Comparison of ENCODE assay signal across 8 cellular contexts in genomic region chrX:55160685-55161552, GRCh38. TPM values are rescaled to one million over a fixed set of nuclear protein-coding genes. Genes with fewer than 3 reads are reported as not detected.
DNase-seq lines count a peak whose midpoint lies in the region; ATAC-seq and TF ChIP-seq lines count a peak whose summit lies in the region.

No MANE protein-coding gene starts in this region.

- CTCF ChIA-PET in CD8-positive, alpha-beta memory T cell (lab: Charles Lee), result interaction anchor here (1.0 to 2.0 kb wide), 2 partner anchors 26 to 557 kb away, joined by 3 to 5 read pairs; partner anchors contain the start of gene RRAGB
- CTCF ChIA-PET in activated CD4-positive, alpha-beta memory T cell treated with anti-CD3 and anti-CD28 coated beads for 36 hours (lab: Charles Lee), result interaction anchor here (0.7 to 0.9 kb wide), 2 partner anchors 160 to 1474 kb away, joined by 3 read pairs; partner anchors contain the start of genes APEX2 and HUWE1

- TF ChIP-seq POLR2A in lower leg skin (IDR thresholded peaks at IDR 0.05), result peak in 1 of 2 donors; percentile 20

- H3K27ac Mint-ChIP-seq in CD8-positive, alpha-beta memory T cell, result peak overlapping the region; percentile 89 to 99 (median 98)
- H3K27ac Mint-ChIP-seq in activated CD4-positive, alpha-beta memory T cell treated with anti-CD3 and anti-CD28 coated beads for 36 hours, result peak overlapping the region; percentile 94

- peak overlapping the region; percentile 79 for H3K4me3 ChIP-seq in CD8-positive, alpha-beta memory T cell (ENCODE audit: low read length)
- H3K4me3 ChIP-seq in duodenal mucosa (ENCODE audit: low read depth in 1 of 2, low read length in 2 of 2), result peak overlapping the region; percentile 77 to 83
- H3K4me3 ChIP-seq in lower leg skin (ENCODE audit: low read depth, poor library complexity, severe bottlenecking), result peak overlapping the region; percentile 36

- DNase-seq in CD8-positive, alpha-beta memory T cell, result peak; percentile 83 to 95 (median 90)
- DNase-seq in NCI-H774 (lab: John Stamatoyannopoulos, UW) (peak; percentile 79), lower leg skin (ENCODE audit: low spot score in 2 of 2) (peak; percentile 88 to 97)
- peak; percentile 92 for DNase-seq in activated CD4-positive, alpha-beta memory T cell treated with anti-CD3 and anti-CD28 coated beads for 36 hours
- peak; percentile 77 to 85 for DNase-seq in stimulated activated CD4-positive, alpha-beta T cell treated with anti-CD3 and anti-CD28 coated beads, Interleukin-4, amount 100 ng/mL, for 4 hours

- no peak for TF ChIP-seq CTCF in lower leg skin (IDR thresholded peaks at IDR 0.05)

- intact Hi-C loops in activated CD4-positive, alpha-beta memory T cell treated with anti-CD3 and anti-CD28 coated beads for 36 hours (cut with micrococcal nuclease), result loop anchor here (2.0 to 10.0 kb wide), 6 partner anchors 104 to 976 kb away; partner anchors contain the start of genes FAM120C, GNL3L and MAGED2
- intact Hi-C loops in lower leg skin (cut with DNase I; ENCODE audit: low total_unique reads), result no loop called here

- H3K4me1 Mint-ChIP-seq in CD8-positive, alpha-beta memory T cell, result peaks cover 12 to 23% (median 22%) of the 10 kb centered on the region in 3 donors
- H3K4me1 Mint-ChIP-seq in activated CD4-positive, alpha-beta memory T cell treated with anti-CD3 and anti-CD28 coated beads for 36 hours (ENCODE audit: low read depth), result peaks cover 9% of the 10 kb centered on the region

- no peaks in the 10 kb centered on the region for H3K36me3 ChIP-seq in CD8-positive, alpha-beta memory T cell (ENCODE audit: insufficient read depth, low read length)
- H3K36me3 ChIP-seq in duodenal mucosa (ENCODE audit: control insufficient read depth in 1 of 2, insufficient read depth in 2 of 2, low read length in 2 of 2), result no peaks in the 10 kb centered on the region

- WGBS in lower leg skin, 2 donors, result 0 to 41% methylated on average over 21 to 44 of the region's 63 CpGs

- peaks cover 0 to 9% (median 0%) of the 10 kb centered on the region in 3 donors for H3K36me3 Mint-ChIP-seq in CD8-positive, alpha-beta memory T cell
- H3K36me3 Mint-ChIP-seq in activated CD4-positive, alpha-beta memory T cell treated with anti-CD3 and anti-CD28 coated beads for 36 hours, result no peaks in the 10 kb centered on the region

- H3K4me3 Mint-ChIP-seq in CD8-positive, alpha-beta memory T cell, result peak overlapping the region; percentile 92 to 94 (median 93)
- H3K4me3 Mint-ChIP-seq in activated CD4-positive, alpha-beta memory T cell treated with anti-CD3 and anti-CD28 coated beads for 36 hours, result peak overlapping the region; percentile 83

- POLR2A ChIA-PET in CD8-positive, alpha-beta memory T cell (lab: Charles Lee), result interaction anchor here (0.6 kb wide), 1 partner anchor 1560 kb away, joined by 3 read pairs; no protein-coding TSS in a partner anchor
- POLR2A ChIA-PET in activated CD4-positive, alpha-beta memory T cell treated with anti-CD3 and anti-CD28 coated beads for 36 hours (lab: Charles Lee), result no interaction called here

- peak overlapping the region; percentile 63 to 79 for H3K9ac ChIP-seq in duodenal mucosa (ENCODE audit: low read depth in 1 of 2, low read length in 2 of 2)

- peak overlapping the region; percentile 90 for H3K27ac ChIP-seq in CD8-positive, alpha-beta memory T cell (ENCODE audit: low read depth, low read length)
- peak overlapping the region; percentile 87 for H3K27ac ChIP-seq in duodenal mucosa (ENCODE audit: low read depth, low read length)

- no peaks in the 10 kb centered on the region for H3K4me1 ChIP-seq in CD8-positive, alpha-beta memory T cell (ENCODE audit: insufficient read depth, low read length)
- H3K4me1 ChIP-seq in duodenal mucosa (ENCODE audit: control insufficient read depth in 1 of 2, insufficient read depth in 2 of 2, low read length in 2 of 2), result peaks cover 0 to 8% of the 10 kb centered on the region in 2 donors

- H3K27me3 ChIP-seq in CD8-positive, alpha-beta memory T cell (ENCODE audit: insufficient read depth, low read length, poor library complexity, severe bottlenecking), result no peaks in the 10 kb centered on the region
- H3K27me3 ChIP-seq in duodenal mucosa (ENCODE audit: control insufficient read depth in 1 of 2, insufficient read depth in 2 of 2, low read length in 2 of 2), result no peaks in the 10 kb centered on the region

- ATAC-seq in GM19452 (IDR thresholded peaks at IDR 0.05; ENCODE audit: unreplicated experiment), result peak; percentile 89
- ATAC-seq in HG03575 (IDR thresholded peaks at IDR 0.05; ENCODE audit: extremely low read depth, insufficient number of reproducible peaks, low FRiP score, unreplicated experiment), result peak; percentile 69

- peaks cover 3 to 18% of the 10 kb centered on the region in 2 donors for H3K27me3 Mint-ChIP-seq in CD8-positive, alpha-beta memory T cell
- H3K27me3 Mint-ChIP-seq in activated CD4-positive, alpha-beta memory T cell treated with anti-CD3 and anti-CD28 coated beads for 36 hours, result no peaks in the 10 kb centered on the region

- no peaks in the 10 kb centered on the region for H3K9me3 Mint-ChIP-seq in CD8-positive, alpha-beta memory T cell
- no peaks in the 10 kb centered on the region for H3K9me3 Mint-ChIP-seq in activated CD4-positive, alpha-beta memory T cell treated with anti-CD3 and anti-CD28 coated beads for 36 hours

- H3K9me3 ChIP-seq in CD8-positive, alpha-beta memory T cell (ENCODE audit: low read length), result no peaks in the 10 kb centered on the region
- H3K9me3 ChIP-seq in duodenal mucosa (ENCODE audit: control insufficient read depth in 1 of 2, low read length in 2 of 2), result no peaks in the 10 kb centered on the region

RNA-seq across cellular contexts. Expression of gene PAGE5, which starts 59.2 kb away (rescaled TPM):
- total RNA-seq in CD8-positive, alpha-beta memory T cell, result 1 to 10 TPM; 1.1 to 1.3 TPM
- polyA plus RNA-seq in CD8-positive, alpha-beta memory T cell, result not detected
- under 1 TPM; 0.68 to 0.88 TPM for total RNA-seq in activated CD4-positive, alpha-beta memory T cell treated with anti-CD3 and anti-CD28 coated beads for 36 hours
- total RNA-seq in lower leg skin, result not detected

Comparison
In these comparisons a context has a peak if more than half of its experiments do, and no peak if none do; other contexts are left out.
1. Peak in every context shown above with its lines: DNase-seq, ATAC-seq, H3K4me3 ChIP-seq and H3K27ac ChIP-seq.